Comparison of ENCODE assay signal across 1 cellular context in genomic region chr1:83065952-83066727, GRCh38.
TF ChIP-seq lines count a peak whose summit lies in the region.

No MANE protein-coding gene starts in this region.

TF ChIP-seq in HEK293, 187 proteins besides CTCF, POLR2A, EP300 and RAD21 (continued from another document and continues in another):
- TF ChIP-seq ZNF513 (tag by site-specific recombination; IDR thresholded peaks at IDR 0.05) (no peak), ZNF404 (tag by site-specific recombination; IDR thresholded peaks at IDR 0.05) (no peak), AEBP2 (tag by site-specific recombination; IDR thresholded peaks at IDR 0.05; ENCODE audit: borderline replicate concordance) (no peak), ZNF239 (tag by site-specific recombination; IDR thresholded peaks at IDR 0.05) (no peak), ZNF140 (tag by site-specific recombination; IDR thresholded peaks at IDR 0.05) (no peak), KLF8 (tag by site-specific recombination; IDR thresholded peaks at IDR 0.05) (no peak), ZNF202 (tag by site-specific recombination; IDR thresholded peaks at IDR 0.05; ENCODE audit: borderline replicate concordance) (no peak), BCL11A (tag by site-specific recombination; IDR thresholded peaks at IDR 0.05; ENCODE audit: low read depth) (no peak), SALL2 (tag by site-specific recombination; IDR thresholded peaks at IDR 0.05; ENCODE audit: borderline replicate concordance) (no peak), ZNF544 (tag by site-specific recombination; IDR thresholded peaks at IDR 0.05) (peak; percentile 87), ZNF16 (tag by site-specific recombination; IDR thresholded peaks at IDR 0.05; ENCODE audit: low read depth) (no peak), ZNF830 (tag by site-specific recombination; IDR thresholded peaks at IDR 0.05; ENCODE audit: low read depth) (peak; percentile 79), YY1 (tag by site-specific recombination; IDR thresholded peaks at IDR 0.05) (no peak), ZNF561 (tag by site-specific recombination; IDR thresholded peaks at IDR 0.05; ENCODE audit: borderline replicate concordance) (no peak), GLIS2 (tag by site-specific recombination; IDR thresholded peaks at IDR 0.05) (no peak), ZNF112 (tag by site-specific recombination; IDR thresholded peaks at IDR 0.05) (peak; percentile 53; the same call in 1 of the 2 replicates), ZNF48 (tag by site-specific recombination; IDR thresholded peaks at IDR 0.05) (no peak), GLIS1 (tag by site-specific recombination; IDR thresholded peaks at IDR 0.05) (peak; percentile 43; the same call in 1 of the 2 replicates), FEZF1 (tag by site-specific recombination; IDR thresholded peaks at IDR 0.05) (no peak), ZNF426 (tag by site-specific recombination; IDR thresholded peaks at IDR 0.05) (no peak), PRDM6 (tag by site-specific recombination; IDR thresholded peaks at IDR 0.05) (peak; percentile 52; the same call in 1 of the 2 replicates), ZNF341 (tag by site-specific recombination; IDR thresholded peaks at IDR 0.05; ENCODE audit: low read depth) (no peak), ZNF292 (tag by site-specific recombination; IDR thresholded peaks at IDR 0.05; ENCODE audit: borderline replicate concordance, low read depth) (no peak), ZNF174 (tag by site-specific recombination; IDR thresholded peaks at IDR 0.05) (0 out of 2 replicates have a peak, but pooled peaks have one; percentile 66), ZNF10 (tag by site-specific recombination; IDR thresholded peaks at IDR 0.05) (no peak), ZNF645 (tag by site-specific recombination; IDR thresholded peaks at IDR 0.05) (no peak), TRIM28 (IDR thresholded peaks at IDR 0.05; ENCODE audit: borderline replicate concordance, low read length) (peak; percentile 71; the same call in 1 of the 2 replicates), ZNF274 (IDR thresholded peaks at IDR 0.05; ENCODE audit: low read length) (no peak), ZNF274 (tag by site-specific recombination; IDR thresholded peaks at IDR 0.05; ENCODE audit: borderline replicate concordance) (no peak), ZNF777 (tag by site-specific recombination; IDR thresholded peaks at IDR 0.05; ENCODE audit: borderline replicate concordance) (no peak), PBX3 (CRISPR knock-in tag; IDR thresholded peaks at IDR 0.05) (no peak), PRDM1 (tag by site-specific recombination; IDR thresholded peaks at IDR 0.05) (no peak), KLF9 (tag by site-specific recombination; IDR thresholded peaks at IDR 0.05; ENCODE audit: low read depth) (no peak), PRDM2 (tag by site-specific recombination; IDR thresholded peaks at IDR 0.05; ENCODE audit: borderline replicate concordance) (no peak), ZNF416 (tag by site-specific recombination; IDR thresholded peaks at IDR 0.05) (no peak), IKZF3 (tag by site-specific recombination; IDR thresholded peaks at IDR 0.05) (no peak), ZNF155 (tag by site-specific recombination; IDR thresholded peaks at IDR 0.05) (no peak), SP3 (tag by site-specific recombination; IDR thresholded peaks at IDR 0.05) (no peak), ZNF169 (tag by site-specific recombination; IDR thresholded peaks at IDR 0.05) (no peak), ZNF555 (tag by site-specific recombination; conservative IDR thresholded peaks at IDR 0.05) (no peak), YY2 (tag by site-specific recombination; IDR thresholded peaks at IDR 0.05) (no peak), ZNF626 (tag by site-specific recombination; IDR thresholded peaks at IDR 0.05) (0 out of 2 replicates have a peak, but pooled peaks have one; percentile 28), ZNF488 (tag by site-specific recombination; IDR thresholded peaks at IDR 0.05) (no peak), PRDM4 (tag by site-specific recombination; IDR thresholded peaks at IDR 0.05) (no peak), ZNF184 (tag by site-specific recombination; IDR thresholded peaks at IDR 0.05) (peak; percentile 66; the same call in 1 of the 2 replicates), ATF2 (tag by site-specific recombination; IDR thresholded peaks at IDR 0.05; ENCODE audit: low read depth) (no peak), ZNF132 (tag by site-specific recombination; IDR thresholded peaks at IDR 0.05; ENCODE audit: borderline replicate concordance) (no peak; the same call in 1 of the 2 replicates)
